In genomic region chr17:16953841-16954240, GRCh38 we compare ENCODE assay signal across 20 cellular contexts. TPM values are rescaled to one million over a fixed set of nuclear protein-coding genes. Genes with fewer than 3 reads are reported as not detected.
"Had no signal": no experiment of that assay in that cellular context is flagged by ENCODE, and none has a peak within 500 bp of the region (broad histone marks: within the 10 kb centered on the region; RNA-seq: fewer than 3 reads in every experiment).

No MANE protein-coding gene starts in this region.

- H3K36me3 ChIP-seq: adrenal gland had no signal

- H3K27ac ChIP-seq: adrenal gland, PC-9, VCaP had no signal

- H3K4me3 Mint-ChIP-seq: activated CD4-positive, alpha-beta T cell treated with anti-CD3 and anti-CD28 coated beads for 36 hours; activated naive CD8-positive, alpha-beta T cell treated with anti-CD3 and anti-CD28 coated beads, Interleukin-2, amount 10 ng/mL, durations not matched to agents 7 days and 5 days; T-cell had no signal

- ATAC-seq: activated CD4-positive, alpha-beta T cell treated with anti-CD3 and anti-CD28 coated beads for 36 hours; K562; T-cell had no signal

- H2AFZ ChIP-seq: PC-9 had no signal

- H3K4me1 ChIP-seq: adrenal gland had no signal

- H3K4me1 Mint-ChIP-seq: activated CD4-positive, alpha-beta T cell treated with anti-CD3 and anti-CD28 coated beads for 36 hours; T-cell had no signal

- H3K4me2 ChIP-seq: PC-9 had no signal

- DNase-seq: activated CD4-positive, alpha-beta T cell treated with anti-CD3 and anti-CD28 coated beads for 36 hours; activated naive CD4-positive, alpha-beta T cell treated with anti-CD3 and anti-CD28 coated beads, Interleukin-2, amount 50 U/mL, for 16 hours; activated naive CD8-positive, alpha-beta T cell treated with anti-CD3 and anti-CD28 coated beads, Interleukin-2, amount 10 ng/mL, durations not matched to agents 7 days and 5 days; activated T-cell treated with anti-CD3 and anti-CD28 coated beads for 4 hours; anterior cingulate cortex; cerebellar nuclear complex; NCI-H1105 treated with DMSO at 0.1 percent for 48 hours; NCI-H1436 treated with DMSO at 0.1 percent for 48 hours; NCI-H187; NCI-H2081; NCI-H510A treated with DMSO at 0.1 percent for 48 hours; PC-9; SIG-M5; T-cell; T-helper 2 cell; T1000 had no signal

- H3K27ac Mint-ChIP-seq: activated CD4-positive, alpha-beta T cell treated with anti-CD3 and anti-CD28 coated beads for 36 hours; activated naive CD8-positive, alpha-beta T cell treated with anti-CD3 and anti-CD28 coated beads, Interleukin-2, amount 10 ng/mL, durations not matched to agents 7 days and 5 days; T-cell had no signal

- H3K4me3 ChIP-seq: adrenal gland, K562, PC-9 had no signal

- H3K36me3 Mint-ChIP-seq: activated naive CD8-positive, alpha-beta T cell treated with anti-CD3 and anti-CD28 coated beads, Interleukin-2, amount 10 ng/mL, durations not matched to agents 7 days and 5 days; T-cell had no signal

RNA-seq across cellular contexts. Expression of gene TNFRSF13B, which starts 18.1 kb away (rescaled TPM):
- total RNA-seq: activated CD4-positive, alpha-beta T cell treated with anti-CD3 and anti-CD28 coated beads for 36 hours; activated naive CD8-positive, alpha-beta T cell treated with anti-CD3 and anti-CD28 coated beads, Interleukin-2, amount 10 ng/mL, durations not matched to agents 7 days and 5 days; adrenal gland; cardiac septum; K562; PC-9 had no signal
